ENCODE assay signal across 24 cellular contexts in the genomic region with DNA sequence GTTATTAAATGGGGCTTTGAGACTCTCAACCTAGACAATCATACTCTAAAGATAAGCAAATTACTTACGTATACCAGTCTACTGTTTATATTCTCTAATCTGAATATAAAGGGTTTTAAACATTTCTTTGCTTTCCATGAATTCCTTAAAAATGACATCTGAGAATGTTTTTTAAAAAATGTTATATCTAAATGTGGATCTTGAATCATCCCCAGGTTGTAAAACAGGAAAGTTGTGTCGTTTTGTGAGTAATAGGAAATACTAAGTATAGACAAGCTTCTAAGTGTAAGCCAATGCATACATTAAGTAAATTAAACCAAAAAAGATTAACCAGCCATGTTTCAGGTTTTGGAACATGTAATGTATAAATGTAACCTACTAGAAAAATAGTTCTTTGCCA. TPM values are rescaled to one million over a fixed set of nuclear protein-coding genes. Genes with fewer than 3 reads are reported as not detected.
DNase-seq lines count a peak whose midpoint lies in the region; ATAC-seq, FAIRE-seq and TF ChIP-seq lines count a peak whose summit lies in the region.
"Had no signal": no experiment of that assay in that cellular context is flagged by ENCODE, and none has a peak within 500 bp of the region (broad histone marks: within the 10 kb centered on the region; RNA-seq: fewer than 3 reads in every experiment).

No MANE protein-coding gene starts in this region.

- H3K4me3 ChIP-seq in endothelial cell of umbilical vein (replicated peaks in 1 of 3; ENCODE audit: insufficient read depth in 1 of 3, low read depth in 1 of 3, low read length in 3 of 3) = no peak overlapping the region
- H3K4me3 ChIP-seq in smooth muscle cell = no peak overlapping the region
- H3K4me3 ChIP-seq in WERI-Rb-1 (ENCODE audit: low read depth, low read length) = no peak overlapping the region
- H3K4me3 ChIP-seq: adrenal gland, BLaER1, ovary, thoracic aorta had no signal

- no peak for ATAC-seq in T-helper 17 cell
- ATAC-seq: left lobe of liver; naive thymus-derived CD8-positive, alpha-beta T cell; Right ventricle myocardium inferior; WTC11 had no signal

- no peak for DNase-seq in activated naive CD8-positive, alpha-beta T cell treated with anti-CD3 and anti-CD28 coated beads for 36 hours
- no peak for DNase-seq in T-helper 17 cell
- DNase-seq in endothelial cell of umbilical vein (ENCODE audit: low read depth, low spot score) = peak; percentile 61
- no peak for DNase-seq in smooth muscle cell (lab: John Stamatoyannopoulos, UW; ENCODE audit: unreplicated experiment)
- no peak for DNase-seq in WERI-Rb-1
- no peak for DNase-seq in posterior vena cava (ENCODE audit: low spot score)
- no peak for DNase-seq in NCI-H526 treated with DMSO at 0.1 percent for 48 hours (lab: John Stamatoyannopoulos, UW)
- DNase-seq: ACHN; adrenal gland; H9; immature natural killer cell; naive thymus-derived CD8-positive, alpha-beta T cell; NCI-H1105 treated with DMSO at 0.1 percent for 48 hours; ovary; stimulated activated CD4-positive, alpha-beta T cell treated with anti-CD3 and anti-CD28 coated beads, Interleukin-4, amount 100 ng/mL, for 4 hours; stimulated activated naive CD4-positive, alpha-beta T cell; T1000 had no signal

- H3K27ac ChIP-seq in endothelial cell of umbilical vein (ENCODE audit: insufficient read depth, low read depth, low read length) (no peak overlapping the region), smooth muscle cell (ENCODE audit: low read depth) (peak overlapping the region; percentile 63), WERI-Rb-1 (no peak overlapping the region)
- H3K27ac ChIP-seq: adrenal gland, BLaER1, ovary had no signal

- dilution Hi-C loops in endothelial cell of umbilical vein (cut with MboI; ENCODE audit: extremely low pct_ligation_motif_present, low sequenced_read_pairs) = no loop called here

- POLR2A ChIA-PET in endothelial cell of umbilical vein (lab: Charles Lee) = no interaction called here

- no peaks in the 10 kb centered on the region for H3K9me1 ChIP-seq in endothelial cell of umbilical vein (replicated peaks; ENCODE audit: control insufficient read depth, extremely low read depth, insufficient read depth, low read length)

- no peak overlapping the region for H2AFZ ChIP-seq in endothelial cell of umbilical vein (ENCODE audit: low read depth, low read length)
- no peak overlapping the region for H2AFZ ChIP-seq in smooth muscle cell (ENCODE audit: low read depth)

- no peak for TF ChIP-seq POLR2A in endothelial cell of umbilical vein (IDR thresholded peaks at IDR 0.05; ENCODE audit: low read depth, low read length)

- H3K27me3 Mint-ChIP-seq in activated naive CD8-positive, alpha-beta T cell = no peaks in the 10 kb centered on the region
- H3K27me3 Mint-ChIP-seq in activated naive CD8-positive, alpha-beta T cell treated with anti-CD3 and anti-CD28 coated beads for 36 hours = no peaks in the 10 kb centered on the region
- H3K27me3 Mint-ChIP-seq in T-helper 17 cell = no peaks in the 10 kb centered on the region
- H3K27me3 Mint-ChIP-seq: naive thymus-derived CD8-positive, alpha-beta T cell had no signal

- no TSS peak for BruUV-seq in endothelial cell of umbilical vein (replicated peaks; lab: Mats Ljungman, UMichigan)

- FAIRE-seq in endothelial cell of umbilical vein (lab: Jason Lieb, UNC) = no peak

- H3K36me3 Mint-ChIP-seq in activated naive CD8-positive, alpha-beta T cell = peaks cover 2% of the 10 kb centered on the region
- H3K36me3 Mint-ChIP-seq in activated naive CD8-positive, alpha-beta T cell treated with anti-CD3 and anti-CD28 coated beads for 36 hours = peaks cover 17% of the 10 kb centered on the region
- H3K36me3 Mint-ChIP-seq in T-helper 17 cell (ENCODE audit: low read depth) = no peaks in the 10 kb centered on the region
- H3K36me3 Mint-ChIP-seq: immature natural killer cell, WTC11 had no signal

- H3K9me3 Mint-ChIP-seq in activated naive CD8-positive, alpha-beta T cell (ENCODE audit: low read depth) = no peaks in the 10 kb centered on the region
- peaks cover 2% of the 10 kb centered on the region for H3K9me3 Mint-ChIP-seq in activated naive CD8-positive, alpha-beta T cell treated with anti-CD3 and anti-CD28 coated beads for 36 hours
- H3K9me3 Mint-ChIP-seq: activated T-helper 2 cell treated with anti-CD3 and anti-CD28 coated beads, Interferon-gamma antibody, Interleukin-2, Interleukin-4, amounts not matched to agents 10 μg/mL and 5 μg/mL and 100 μg/mL, durations not matched to agents 14 hours and 24 hours and 36 hours; H9; immature natural killer cell; naive thymus-derived CD8-positive, alpha-beta T cell; WTC11 had no signal

- H3K9me3 ChIP-seq in T-helper 17 cell (ENCODE audit: control insufficient read depth, low read length, poor library complexity, severe bottlenecking) = no peaks in the 10 kb centered on the region
- H3K9me3 ChIP-seq in endothelial cell of umbilical vein (replicated peaks; ENCODE audit: control insufficient read depth, insufficient read depth, low read length) = no peaks in the 10 kb centered on the region
- no peaks in the 10 kb centered on the region for H3K9me3 ChIP-seq in smooth muscle cell (replicated peaks; ENCODE audit: low read depth)
- no peaks in the 10 kb centered on the region for H3K9me3 ChIP-seq in WERI-Rb-1 (ENCODE audit: severe bottlenecking)
- H3K9me3 ChIP-seq: adrenal gland, BLaER1, ovary, thoracic aorta had no signal

- H3K9ac ChIP-seq in endothelial cell of umbilical vein (replicated peaks; ENCODE audit: extremely low read depth, insufficient read depth, low read length) (no peak overlapping the region), smooth muscle cell (ENCODE audit: low read depth) (peak overlapping the region; percentile 10)
- H3K9ac ChIP-seq: BLaER1 had no signal

- H3K27ac Mint-ChIP-seq in activated naive CD8-positive, alpha-beta T cell = peak overlapping the region; percentile 69
- H3K27ac Mint-ChIP-seq in activated naive CD8-positive, alpha-beta T cell treated with anti-CD3 and anti-CD28 coated beads for 36 hours = no peak overlapping the region
- H3K27ac Mint-ChIP-seq in T-helper 17 cell = peak overlapping the region; percentile 57
- H3K27ac Mint-ChIP-seq: activated T-helper 2 cell treated with anti-CD3 and anti-CD28 coated beads, Interferon-gamma antibody, Interleukin-2, Interleukin-4, amounts not matched to agents 10 μg/mL and 5 μg/mL and 100 μg/mL, durations not matched to agents 14 hours and 24 hours and 36 hours; H9; WTC11 had no signal

- intact Hi-C loops in endothelial cell of umbilical vein (cut with micrococcal nuclease) (loop anchor here (1.0 to 2.0 kb wide), 3 partner anchors 9 to 48 kb away; partner anchors contain the start of gene ADD3), posterior vena cava (cut with DNase I) (no loop called here)

- H3K36me3 ChIP-seq in endothelial cell of umbilical vein (ENCODE audit: control insufficient read depth in 2 of 2, extremely low read depth in 1 of 2, insufficient read depth in 2 of 2, low read length in 2 of 2) (no peaks in the 10 kb centered on the region), smooth muscle cell (ENCODE audit: low read depth) (no peaks in the 10 kb centered on the region), WERI-Rb-1 (peaks cover 7% of the 10 kb centered on the region)
- H3K36me3 ChIP-seq: adrenal gland, BLaER1, ovary, thoracic aorta had no signal

- H3K27me3 ChIP-seq in endothelial cell of umbilical vein (ENCODE audit: control insufficient read depth in 2 of 2, insufficient read depth in 2 of 2, low read length in 2 of 2) = no peaks in the 10 kb centered on the region
- H3K27me3 ChIP-seq in smooth muscle cell (ENCODE audit: low read depth) = no peaks in the 10 kb centered on the region
- no peaks in the 10 kb centered on the region for H3K27me3 ChIP-seq in WERI-Rb-1 (ENCODE audit: insufficient read depth, low read depth, severe bottlenecking)
- H3K27me3 ChIP-seq: adrenal gland, BLaER1, ovary had no signal

- no peaks in the 10 kb centered on the region for H4K20me1 ChIP-seq in endothelial cell of umbilical vein (replicated peaks; ENCODE audit: control insufficient read depth, extremely low read depth, insufficient read depth, low read length)
- peaks cover 92% of the 10 kb centered on the region for H4K20me1 ChIP-seq in smooth muscle cell (ENCODE audit: low read depth)

- H3K79me2 ChIP-seq in endothelial cell of umbilical vein (ENCODE audit: control insufficient read depth, insufficient read depth, low read length) (no peaks in the 10 kb centered on the region), smooth muscle cell (ENCODE audit: low read depth) (peaks cover 90% of the 10 kb centered on the region)

- CTCF ChIA-PET in endothelial cell of umbilical vein (lab: Charles Lee) = interaction anchor here (0.6 to 2.6 kb wide), 15 partner anchors 11 to 150 kb away, joined by 3 to 12 read pairs (median 3); partner anchors contain the start of gene ADD3

- TF ChIP-seq CTCF in endothelial cell of umbilical vein (IDR thresholded peaks at IDR 0.05; ENCODE audit: extremely low read depth in 1 of 2, insufficient read depth in 1 of 2, low read depth in 1 of 2, low read length in 2 of 2) = no peak
- no peak for TF ChIP-seq CTCF in smooth muscle cell (IDR thresholded peaks at IDR 0.05; ENCODE audit: borderline replicate concordance, insufficient read depth, poor library complexity, severe bottlenecking)
- TF ChIP-seq CTCF in WERI-Rb-1 (IDR thresholded peaks at IDR 0.05; ENCODE audit: low read depth, low read length) = no peak

- 33% methylated on average over 2 of the region's 2 CpGs for WGBS in smooth muscle cell (ENCODE audit: low lambda C conversion rate)

- H3K4me2 ChIP-seq in endothelial cell of umbilical vein (ENCODE audit: insufficient read depth, low read length) = peak overlapping the region; percentile 3
- H3K4me2 ChIP-seq in smooth muscle cell = peak overlapping the region; percentile 76
- H3K4me2 ChIP-seq: BLaER1 had no signal

- H3K4me1 Mint-ChIP-seq in activated naive CD8-positive, alpha-beta T cell (ENCODE audit: low read depth) = peaks cover 81% of the 10 kb centered on the region
- H3K4me1 Mint-ChIP-seq in activated naive CD8-positive, alpha-beta T cell treated with anti-CD3 and anti-CD28 coated beads for 36 hours = peaks cover 70% of the 10 kb centered on the region
- peaks cover 45% of the 10 kb centered on the region for H3K4me1 Mint-ChIP-seq in T-helper 17 cell

- no peak overlapping the region for H3K4me3 Mint-ChIP-seq in activated naive CD8-positive, alpha-beta T cell
- H3K4me3 Mint-ChIP-seq in activated naive CD8-positive, alpha-beta T cell treated with anti-CD3 and anti-CD28 coated beads for 36 hours = no peak overlapping the region
- no peak overlapping the region for H3K4me3 Mint-ChIP-seq in T-helper 17 cell
- H3K4me3 Mint-ChIP-seq: H9, WTC11 had no signal

- H3F3A ChIP-seq in smooth muscle cell (ENCODE audit: low read depth) = no peaks in the 10 kb centered on the region

- H3K4me1 ChIP-seq in endothelial cell of umbilical vein (ENCODE audit: control insufficient read depth, extremely low read depth, insufficient read depth, low read length) (peaks cover 21% of the 10 kb centered on the region), smooth muscle cell (ENCODE audit: low read depth) (peaks cover 26% of the 10 kb centered on the region)

RNA-seq across cellular contexts. Expression of gene ADD3, which starts 26.8 kb away (rescaled TPM):
- total RNA-seq in activated naive CD8-positive, alpha-beta T cell treated with anti-CD3 and anti-CD28 coated beads for 36 hours = 10 to 100 TPM; 44.0 to 52.5 TPM
- total RNA-seq in T-helper 17 cell (100 to 1,000 TPM; 343 to 351 TPM), endothelial cell of umbilical vein (52.3 and 55.2 TPM in 2 replicates), smooth muscle cell (154 and 155 TPM in 2 replicates), posterior vena cava (100 to 1,000 TPM in 1 of 2 donors, 10 to 100 TPM in 1; 95.0 to 116 TPM)
- polyA plus RNA-seq in endothelial cell of umbilical vein (14.9 and 18.2 TPM in 2 replicates), smooth muscle cell (66.3 and 75.0 TPM in 2 replicates)
- 75.4 and 189 TPM in 2 replicates for polyA plus RNA-seq in endothelial cell of umbilical vein (2011; cell fraction: cytosol; rRNA removed)
- polyA plus RNA-seq in endothelial cell of umbilical vein (2011; cell fraction: nucleus; rRNA removed) = 157 and 300 TPM in 2 replicates
- 57.6 and 68.2 TPM in 2 replicates for polyA plus RNA-seq in endothelial cell of umbilical vein (2012)
- 67.0 and 78.2 TPM in 2 replicates for polyA minus RNA-seq in endothelial cell of umbilical vein
- polyA minus RNA-seq in endothelial cell of umbilical vein (2011; cell fraction: cytosol; rRNA and poly(A)+ RNA removed) = 31.3 TPM
- 87.6 and 106 TPM in 2 replicates for polyA minus RNA-seq in endothelial cell of umbilical vein (2011; cell fraction: nucleus; rRNA and poly(A)+ RNA removed)
